ENCODE assay signal across 37 cellular contexts in genomic region chr18:75643083-75643482, GRCh38.
"Had no signal": no experiment of that assay in that cellular context is flagged by ENCODE, and none has a peak within 500 bp of the region (broad histone marks: within the 10 kb centered on the region; RNA-seq: fewer than 3 reads in every experiment).

No MANE protein-coding gene starts in this region.

- H3K9me3 ChIP-seq: adrenal gland, body of pancreas, breast epithelium had no signal

- DNase-seq: activated CD4-positive, alpha-beta memory T cell treated with anti-CD3 and anti-CD28 coated beads, Interleukin-2, amount 10 ng/mL, durations not matched to agents 7 days and 5 days; activated CD4-positive, alpha-beta T cell treated with anti-CD3 and anti-CD28 coated beads for 1 hour; activated CD4-positive, alpha-beta T cell treated with anti-CD3 and anti-CD28 coated beads for 36 hours; activated CD4-positive, alpha-beta T cell treated with anti-CD3 and anti-CD28 coated beads for 48 hours; activated CD4-positive, alpha-beta T cell treated with anti-CD3 and anti-CD28 coated beads, Interleukin-2, amount 10 ng/mL, durations not matched to agents 7 days and 5 days; activated CD4-positive, alpha-beta T cell treated with anti-CD3 and anti-CD28 coated beads, Interleukin-2, amount 50 U/mL, for 48 hours; activated CD4-positive, CD25-positive, alpha-beta regulatory T cell; activated CD8-positive, alpha-beta memory T cell treated with anti-CD3 and anti-CD28 coated beads for 24 hours; activated CD8-positive, alpha-beta memory T cell treated with anti-CD3 and anti-CD28 coated beads, Interleukin-2, amount 10 ng/mL, durations not matched to agents 7 days and 5 days; activated CD8-positive, alpha-beta memory T cell treated with anti-CD3 and anti-CD28 coated beads, Interleukin-2, amount 50 U/mL, for 48 hours; activated CD8-positive, alpha-beta T cell treated with anti-CD3 and anti-CD28 coated beads, Interleukin-2, amount 10 ng/mL, durations not matched to agents 7 days and 5 days; activated effector memory CD4-positive, alpha-beta T cell treated with anti-CD3 and anti-CD28 coated beads, Interleukin-2, amount 50 U/mL, for 16 hours; activated gamma-delta T cell treated with Interleukin-2 at 50 U/mL for 16 hours; activated naive CD4-positive, alpha-beta T cell; activated naive CD4-positive, alpha-beta T cell treated with anti-CD3 and anti-CD28 coated beads for 36 hours; activated naive CD4-positive, alpha-beta T cell treated with anti-CD3 and anti-CD28 coated beads, Interleukin-2, amount 50 U/mL, for 16 hours; activated naive CD8-positive, alpha-beta T cell treated with anti-CD3 and anti-CD28 coated beads for 36 hours; activated T-cell treated with anti-CD3 and anti-CD28 coated beads, Interleukin-2, amount 50 U/mL, for 1 hour; activated T-cell treated with anti-CD3 and anti-CD28 coated beads, Interleukin-2, amount 50 U/mL, for 4 hours; activated T-cell treated with anti-CD3 and anti-CD28 coated beads, Interleukin-2, amount 50 U/mL, for 72 hours; adrenal gland; amniotic stem cell; aorta; body of pancreas; brain microvascular endothelial cell; cerebellar nuclear complex; T-helper 1 cell; T-helper 2 cell; T-helper 9 cell; WERI-Rb-1 had no signal

- ATAC-seq: activated CD4-positive, alpha-beta T cell treated with anti-CD3 and anti-CD28 coated beads for 36 hours; activated CD4-positive, CD25-positive, alpha-beta regulatory T cell treated with anti-CD3 and anti-CD28 coated beads, Interleukin-2, amount 50 U/mL, for 24 hours; activated CD8-positive, alpha-beta memory T cell treated with anti-CD3 and anti-CD28 coated beads, Interleukin-2, amount 10 ng/mL, durations not matched to agents 7 days and 5 days; activated CD8-positive, alpha-beta T cell treated with anti-CD3 and anti-CD28 coated beads, Interleukin-2, amount 10 ng/mL, durations not matched to agents 7 days and 5 days; activated naive CD4-positive, alpha-beta T cell treated with anti-CD3 and anti-CD28 coated beads, Interleukin-2, amount 50 U/mL, for 72 hours; activated T-cell treated with anti-CD3 and anti-CD28 coated beads, Interleukin-2, amount 50 U/mL, for 4 hours; activated T-cell treated with anti-CD3 and anti-CD28 coated beads, Interleukin-2, amount 50 U/mL, for 72 hours; activated T-helper 17 cell treated with anti-CD3 and anti-CD28 coated beads, Interleukin-2, amount 50 U/mL, for 72 hours; body of pancreas; WTC11 had no signal

- H3K27ac ChIP-seq: adrenal gland, body of pancreas, brain microvascular endothelial cell, breast epithelium, WERI-Rb-1 had no signal

- H3K4me3 ChIP-seq: adrenal gland, body of pancreas, breast epithelium had no signal

- FAIRE-seq: astrocyte, TTC549 had no signal

- H3K27me3 ChIP-seq: adrenal gland, body of pancreas, brain microvascular endothelial cell, breast epithelium had no signal

- H3K36me3 ChIP-seq: adrenal gland, brain microvascular endothelial cell, breast epithelium, WERI-Rb-1 had no signal

- H3K4me1 ChIP-seq: adrenal gland, body of pancreas, breast epithelium had no signal
